8 cellular contexts compared by ENCODE assay signal in the genomic region with DNA sequence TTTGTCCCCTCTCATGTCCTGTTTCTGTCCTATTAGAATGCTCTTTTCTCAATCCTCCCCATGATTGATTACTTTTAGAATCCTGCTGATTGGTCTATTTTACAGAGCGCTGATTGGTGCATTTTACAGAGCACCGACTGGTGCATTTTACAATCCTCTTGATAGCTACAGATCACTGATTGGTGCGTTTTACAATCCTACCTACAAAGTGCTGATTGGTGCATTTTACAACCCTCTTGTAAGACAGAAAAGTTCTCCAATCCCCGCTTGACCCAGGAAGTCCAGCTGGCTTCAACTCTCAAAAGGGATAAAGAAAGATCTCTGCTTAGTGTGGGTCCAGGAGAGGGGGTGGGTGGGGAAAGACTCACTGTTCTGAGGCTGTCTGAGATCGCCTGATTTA.
"Had no signal": no experiment of that assay in that cellular context is flagged by ENCODE, and none has a peak within 500 bp of the region (broad histone marks: within the 10 kb centered on the region; RNA-seq: fewer than 3 reads in every experiment).

No MANE protein-coding gene starts in this region.

- H3K4me1 Mint-ChIP-seq: GM23338, H9 had no signal

- H3K4me3 ChIP-seq: GM23338 had no signal

- H3K27ac Mint-ChIP-seq: GM23338 had no signal

- H3K27ac ChIP-seq: KMS-11 had no signal

- H3K9ac ChIP-seq: KMS-11 had no signal

- FAIRE-seq: H1, H54, HTR-8/SVneo had no signal

- H3K4me3 Mint-ChIP-seq: GM23338, H9 had no signal

- H3K4me2 ChIP-seq: GM23338, KMS-11 had no signal

- DNase-seq: H9, HCEC 1CT, KBM-7 had no signal

- H2AFZ ChIP-seq: GM23338 had no signal

- ATAC-seq: GM23338 had no signal
